Comparison of ENCODE assay signal across 8 cellular contexts in the genomic region with DNA sequence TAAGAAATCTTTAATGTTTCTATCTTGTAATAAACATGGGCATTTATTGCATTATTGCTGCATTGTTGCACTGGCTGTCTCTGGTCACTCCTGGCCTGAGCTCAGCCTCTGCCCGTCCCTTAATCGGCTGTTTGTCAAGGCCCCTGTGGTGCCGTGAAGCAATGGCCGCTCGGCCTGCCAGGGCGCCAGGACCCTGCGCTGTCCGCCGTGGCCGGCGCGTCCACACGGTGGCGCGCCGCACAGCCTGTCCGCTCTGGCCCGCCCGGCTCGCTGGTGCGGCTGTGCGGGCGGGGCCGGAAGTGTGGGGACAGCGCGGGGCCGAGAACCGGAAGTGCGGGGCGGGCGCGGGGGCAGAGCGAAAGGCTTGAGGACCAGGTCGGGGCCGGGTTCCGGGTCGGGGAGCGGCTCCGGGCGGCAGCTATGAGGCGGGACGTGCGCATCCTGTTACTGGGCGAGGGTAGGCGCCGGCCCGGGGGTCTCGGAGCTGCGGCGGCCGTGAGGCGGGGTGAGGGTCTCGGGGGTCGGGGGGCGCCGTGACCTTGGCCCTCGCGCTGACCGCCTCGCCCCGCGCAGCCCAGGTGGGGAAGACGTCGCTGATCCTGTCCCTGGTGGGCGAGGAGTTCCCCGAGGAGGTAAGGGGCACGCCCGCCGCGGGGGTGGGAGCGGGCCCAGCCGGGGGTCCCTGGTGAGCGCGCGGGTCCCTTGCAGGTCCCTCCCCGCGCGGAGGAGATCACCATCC. TPM values are rescaled to one million over a fixed set of nuclear protein-coding genes. Genes with fewer than 3 reads are reported as not detected.
A peak's percentile ranks its signal among the peaks of the same experiment; 100 is the strongest.
DNase-seq lines count a peak whose midpoint lies in the region; ATAC-seq, FAIRE-seq and TF ChIP-seq lines count a peak whose summit lies in the region.

A gene (plus strand): TSS at position 353 of the 739 bp plus-strand sequence. CDS start 68 bp downstream, at position 421.

- DNase-seq in NCI-H2029 treated with DMSO at 0.1 percent for 48 hours (lab: John Stamatoyannopoulos, UW), result peak; percentile 34
- peak; percentile 85 for DNase-seq in T-helper 9 cell
- DNase-seq in astrocyte (ENCODE audit: low read depth), result peak; percentile 69
- peak; percentile 89 for DNase-seq in hepatic stellate cell (ENCODE audit: low spot score)
- peak; percentile 88 for DNase-seq in retina
- DNase-seq in aorta, result peak; percentile 96 to 98

- TF ChIP-seq POLR2A in GM15510 (IDR thresholded peaks at IDR 0.05; ENCODE audit: borderline replicate concordance, extremely low read depth, insufficient read length), result peak; percentile 95

- 0% methylated on average over 50 to 78 of the region's 78 CpGs for WGBS in aorta, 2 donors

- FAIRE-seq in astrocyte (lab: Jason Lieb, UNC), result no peak

- H3K27ac ChIP-seq in astrocyte (ENCODE audit: low read depth, low read length) (peak within 1 kb of the TSS; percentile 65), aorta (ENCODE audit: low read depth in 1 of 2, low read length in 2 of 2) (no peak within 1 kb of the TSS)

- H3K27me3 ChIP-seq in astrocyte (ENCODE audit: insufficient read depth, low read length) (no peaks in the 10 kb centered on the region), aorta (ENCODE audit: control insufficient read depth in 1 of 2, insufficient read depth in 2 of 2, low read length in 1 of 2) (no peaks in the 10 kb centered on the region)

- H3K27ac Mint-ChIP-seq in astrocyte (ENCODE audit: unreplicated experiment), result no peak within 1 kb of the TSS

- peak within 1 kb of the TSS; percentile 82 for H3K4me3 Mint-ChIP-seq in astrocyte (ENCODE audit: unreplicated experiment)

- no peaks in the 10 kb centered on the region for H3K9me3 ChIP-seq in astrocyte (ENCODE audit: insufficient read depth, low read depth, low read length)
- no peaks in the 10 kb centered on the region for H3K9me3 ChIP-seq in aorta (ENCODE audit: control insufficient read depth, low read length)

- no peaks in the 10 kb centered on the region for H3K27me3 Mint-ChIP-seq in astrocyte (ENCODE audit: low read depth, unreplicated experiment)

- H3K36me3 ChIP-seq in astrocyte (ENCODE audit: insufficient read depth, low read length), result no peaks in the 10 kb centered on the region
- peaks cover 0 to 12% of the 10 kb centered on the region in 2 donors for H3K36me3 ChIP-seq in aorta (ENCODE audit: control insufficient read depth in 1 of 2, insufficient read depth in 2 of 2, low read length in 1 of 2)

- H3K4me2 ChIP-seq in astrocyte (ENCODE audit: low read length), result peak within 1 kb of the TSS; percentile 85

- H3K4me3 ChIP-seq in astrocyte (ENCODE audit: insufficient read depth, low read depth, low read length), result peak within 1 kb of the TSS; percentile 80
- peak within 1 kb of the TSS; percentile 11 to 74 for H3K4me3 ChIP-seq in aorta (ENCODE audit: low read length in 2 of 2)

- H3K79me2 ChIP-seq in astrocyte (ENCODE audit: insufficient read depth, low read length), result peaks cover 35% of the 10 kb centered on the region

- peaks cover 5% of the 10 kb centered on the region for H3K4me1 ChIP-seq in astrocyte (ENCODE audit: insufficient read depth, low read length)
- no peaks in the 10 kb centered on the region for H3K4me1 ChIP-seq in aorta (ENCODE audit: control insufficient read depth in 1 of 2, insufficient read depth in 2 of 2, low read length in 2 of 2)

- peaks cover 32% of the 10 kb centered on the region for H4K20me1 ChIP-seq in astrocyte (ENCODE audit: insufficient read depth, low read length)

- peak; percentile 51 for TF ChIP-seq CTCF in astrocyte (IDR thresholded peaks at IDR 0.05; ENCODE audit: insufficient read depth, low read depth, low read length)

- H3K36me3 Mint-ChIP-seq in astrocyte (ENCODE audit: low read depth, unreplicated experiment), result peaks cover 2% of the 10 kb centered on the region

- ATAC-seq in HG02973 (IDR thresholded peaks at IDR 0.05; ENCODE audit: unreplicated experiment) (peak; percentile 73), aorta (ENCODE audit: low FRiP score) (peak; percentile 94)

- H3K4me1 Mint-ChIP-seq in astrocyte (ENCODE audit: low read depth, unreplicated experiment), result no peaks in the 10 kb centered on the region

- peak within 1 kb of the TSS; percentile 94 for H3K9ac ChIP-seq in astrocyte (ENCODE audit: low read length)

- no peaks in the 10 kb centered on the region for H3K9me3 Mint-ChIP-seq in astrocyte (ENCODE audit: unreplicated experiment)

- H2AFZ ChIP-seq in astrocyte (ENCODE audit: low read depth, low read length), result peak within 1 kb of the TSS; percentile 51

- intact Hi-C loops in aorta (cut with DNase I), result loop anchor here in 1 of 2 donors (10.0 kb wide), 1 partner anchor 273 kb away; a partner anchor contains a TSS

RNA-seq across cellular contexts. Expression of the gene that starts here (rescaled TPM):
- total RNA-seq in astrocyte (87.3 and 93.2 TPM in 2 replicates), aorta (10 to 100 TPM; 79.3 to 93.8 TPM)
- polyA plus RNA-seq in aorta, result 100 to 1,000 TPM in 1 of 2 donors, 10 to 100 TPM in 1; 27.4 to 356 TPM

Comparison
In these comparisons a context has a peak if more than half of its experiments do, and no peak if none do; other contexts are left out.
1. DNase-seq: peak in every context shown above with its lines; median percentile 97 in aorta; 89 in hepatic stellate cell; 88 in retina; 85 in T-helper 9 cell; 69 in astrocyte; 34 in NCI-H2029 treated with DMSO at 0.1 percent for 48 hours.